ENCODE assay signal across 32 cellular contexts in the genomic region with DNA sequence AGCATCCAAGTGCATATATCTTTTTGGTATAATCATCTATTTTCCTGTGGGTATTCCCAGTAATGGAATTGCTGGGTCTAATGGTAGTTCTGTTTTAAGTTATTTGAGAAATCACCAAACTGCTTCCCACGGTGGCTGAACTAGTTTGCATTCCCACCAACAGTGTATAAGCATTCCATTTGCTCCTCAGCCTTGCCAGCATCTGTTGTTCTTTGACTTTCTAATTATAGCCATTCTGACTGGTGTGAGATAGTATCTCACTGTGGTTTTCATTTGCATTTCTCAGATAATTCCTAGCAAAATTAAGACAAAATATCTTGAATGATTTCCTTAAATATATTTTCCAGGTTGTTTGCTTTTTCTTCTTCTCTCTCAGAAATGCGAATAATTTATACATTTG.
DNase-seq lines count a peak whose midpoint lies in the region; ATAC-seq and TF ChIP-seq lines count a peak whose summit lies in the region.
"Had no signal": no experiment of that assay in that cellular context is flagged by ENCODE, and none has a peak within 500 bp of the region (broad histone marks: within the 10 kb centered on the region; RNA-seq: fewer than 3 reads in every experiment).

No MANE protein-coding gene starts in this region.

- H3K27ac Mint-ChIP-seq in GM23338: no peak overlapping the region
- H3K27ac Mint-ChIP-seq in type B pancreatic cell: no peak overlapping the region
- no peak overlapping the region for H3K27ac Mint-ChIP-seq in stimulated activated memory B cell treated with anti-CD40 and anti-IgM and Interleukin-4, amounts not matched to agents 10 μg/mL and 1 μg/mL and 100 μg/mL, for 72 hours
- H3K27ac Mint-ChIP-seq: activated naive CD8-positive, alpha-beta T cell treated with anti-CD3 and anti-CD28 coated beads for 36 hours; B cell; immature natural killer cell; mesothelial cell of epicardium; natural killer cell treated with Interleukin-12 subunit alpha and Interleukin-12 subunit beta and Interleukin-15 and Interleukin-18, amount 100 ng/mL, for 72 hours; stimulated activated naive CD8-positive, alpha-beta T cell treated with anti-CD3 and anti-CD28 coated beads, Interleukin-15, Interleukin-2, amounts not matched to agents 100 ng/mL and 50 ng/mL, for 24 hours had no signal

- no peak overlapping the region for H3K4me3 Mint-ChIP-seq in GM23338
- no peak overlapping the region for H3K4me3 Mint-ChIP-seq in type B pancreatic cell
- H3K4me3 Mint-ChIP-seq in stimulated activated memory B cell treated with anti-CD40 and anti-IgM and Interleukin-4, amounts not matched to agents 10 μg/mL and 1 μg/mL and 100 μg/mL, for 72 hours: no peak overlapping the region
- H3K4me3 Mint-ChIP-seq: activated naive CD8-positive, alpha-beta T cell treated with anti-CD3 and anti-CD28 coated beads for 36 hours; B cell; immature natural killer cell; mesothelial cell of epicardium; natural killer cell treated with Interleukin-12 subunit alpha and Interleukin-12 subunit beta and Interleukin-15 and Interleukin-18, amount 100 ng/mL, for 72 hours; stimulated activated naive CD8-positive, alpha-beta T cell treated with anti-CD3 and anti-CD28 coated beads, Interleukin-15, Interleukin-2, amounts not matched to agents 100 ng/mL and 50 ng/mL, for 24 hours had no signal

- no peaks in the 10 kb centered on the region for H3K9me2 ChIP-seq in GM23338 (ENCODE audit: insufficient read depth)

- H2AFZ ChIP-seq in GM23338: no peak overlapping the region

- H3K18ac ChIP-seq in mesendoderm (ENCODE audit: low read length): no peak overlapping the region

- H2BK5ac ChIP-seq in mesendoderm (ENCODE audit: low read length): no peak overlapping the region

- no peak overlapping the region for H3K27ac ChIP-seq in GM23338 (ENCODE audit: low read depth)
- no peak overlapping the region for H3K27ac ChIP-seq in mesendoderm (ENCODE audit: low read depth, low read length)
- H3K27ac ChIP-seq: ascending aorta, foreskin keratinocyte, HL-60, left lung, tibial artery had no signal

- H3K36me3 Mint-ChIP-seq in GM23338 (ENCODE audit: low read depth): no peaks in the 10 kb centered on the region
- H3K36me3 Mint-ChIP-seq in type B pancreatic cell: no peaks in the 10 kb centered on the region
- H3K36me3 Mint-ChIP-seq in stimulated activated memory B cell treated with anti-CD40 and anti-IgM and Interleukin-4, amounts not matched to agents 10 μg/mL and 1 μg/mL and 100 μg/mL, for 72 hours: no peaks in the 10 kb centered on the region
- H3K36me3 Mint-ChIP-seq: activated naive CD8-positive, alpha-beta T cell treated with anti-CD3 and anti-CD28 coated beads for 36 hours; immature natural killer cell; mesothelial cell of epicardium; natural killer cell treated with Interleukin-12 subunit alpha and Interleukin-12 subunit beta and Interleukin-15 and Interleukin-18, amount 100 ng/mL, for 72 hours had no signal

- no peak overlapping the region for H2AK5ac ChIP-seq in mesendoderm (ENCODE audit: low read length)

- no peak overlapping the region for H3K4me2 ChIP-seq in GM23338
- no peak overlapping the region for H3K4me2 ChIP-seq in mesendoderm (ENCODE audit: low read length)

- H3K9ac ChIP-seq in mesendoderm (ENCODE audit: low read length): no peak overlapping the region

- no peaks in the 10 kb centered on the region for H3K79me1 ChIP-seq in mesendoderm (ENCODE audit: low read length)

- H4K8ac ChIP-seq in mesendoderm (ENCODE audit: low read depth, low read length): no peak overlapping the region

- H3K4me3 ChIP-seq in GM23338 (no peak overlapping the region), mesendoderm (ENCODE audit: low read length) (no peak overlapping the region)
- H3K4me3 ChIP-seq: ascending aorta, left lung, tibial artery had no signal

- no peak overlapping the region for H2BK120ac ChIP-seq in mesendoderm (ENCODE audit: low read depth, low read length)

- H2BK15ac ChIP-seq in mesendoderm (replicated peaks; ENCODE audit: low read depth): no peak overlapping the region

- DNase-seq in A172 (ENCODE audit: low spot score) (peak; percentile 45), GM23338 (ENCODE audit: low spot score) (peak; percentile 39), astrocyte of the hippocampus (ENCODE audit: low read depth, low spot score) (peak; percentile 82), mesendoderm (peak; percentile 68), type B pancreatic cell (ENCODE audit: extremely low spot score, unreplicated experiment) (no peak)
- no peak for DNase-seq in stimulated activated CD4-positive, alpha-beta T cell treated with anti-CD3 and anti-CD28 coated beads, Interleukin-15, amount 100 ng/mL, for 24 hours
- DNase-seq: 8988T; activated CD4-positive, alpha-beta T cell treated with anti-CD3 and anti-CD28 coated beads, Interleukin-2, amount 50 U/mL, for 48 hours; activated CD4-positive, CD25-positive, alpha-beta regulatory T cell; activated naive CD8-positive, alpha-beta T cell treated with anti-CD3 and anti-CD28 coated beads for 36 hours; DMS79; foreskin keratinocyte; immature natural killer cell; Kasumi-1; left lung; NCI-H1092; NCI-H187 treated with DMSO at 0.1 percent for 48 hours; NCI-H226; NCI-H748 treated with DMSO at 0.1 percent for 48 hours; retina; stimulated activated CD4-positive, alpha-beta T cell treated with anti-CD3 and anti-CD28 coated beads, Interleukin-4, amount 100 ng/mL, for 4 hours; SW 1271; tibial artery had no signal

- H3K27me3 Mint-ChIP-seq in GM23338 (ENCODE audit: insufficient read depth, low read depth, poor library complexity) (no peaks in the 10 kb centered on the region), type B pancreatic cell (no peaks in the 10 kb centered on the region)
- no peaks in the 10 kb centered on the region for H3K27me3 Mint-ChIP-seq in stimulated activated memory B cell treated with anti-CD40 and anti-IgM and Interleukin-4, amounts not matched to agents 10 μg/mL and 1 μg/mL and 100 μg/mL, for 72 hours
- H3K27me3 Mint-ChIP-seq: activated naive CD8-positive, alpha-beta T cell treated with anti-CD3 and anti-CD28 coated beads for 36 hours; B cell; natural killer cell treated with Interleukin-12 subunit alpha and Interleukin-12 subunit beta and Interleukin-15 and Interleukin-18, amount 100 ng/mL, for 72 hours; stimulated activated naive CD8-positive, alpha-beta T cell treated with anti-CD3 and anti-CD28 coated beads, Interleukin-15, Interleukin-2, amounts not matched to agents 100 ng/mL and 50 ng/mL, for 24 hours had no signal

- no peaks in the 10 kb centered on the region for H3K79me2 ChIP-seq in GM23338 (replicated peaks; ENCODE audit: insufficient read depth)
- no peaks in the 10 kb centered on the region for H3K79me2 ChIP-seq in mesendoderm (ENCODE audit: control insufficient read depth, insufficient read depth, low read length)

- H3K9me3 Mint-ChIP-seq in GM23338 (peaks cover 5% of the 10 kb centered on the region; the same call in 1 of the 3 replicates), type B pancreatic cell (no peaks in the 10 kb centered on the region)
- H3K9me3 Mint-ChIP-seq in stimulated activated memory B cell treated with anti-CD40 and anti-IgM and Interleukin-4, amounts not matched to agents 10 μg/mL and 1 μg/mL and 100 μg/mL, for 72 hours: no peaks in the 10 kb centered on the region
- H3K9me3 Mint-ChIP-seq: activated naive CD8-positive, alpha-beta T cell treated with anti-CD3 and anti-CD28 coated beads for 36 hours had no signal

- H3K4ac ChIP-seq in mesendoderm (ENCODE audit: low read depth, low read length): no peak overlapping the region

- no peak overlapping the region for H3K23ac ChIP-seq in mesendoderm (ENCODE audit: low read length)

- no peak overlapping the region for H3K56ac ChIP-seq in mesendoderm (ENCODE audit: low read length)

- WGBS in mesendoderm (ENCODE audit: extremely low coverage, insufficient coverage, low lambda C conversion rate): no CpG with 5 or more reads among the region's 2 CpGs

- no peak overlapping the region for H4K5ac ChIP-seq in mesendoderm (ENCODE audit: low read length)

- peaks cover 7% of the 10 kb centered on the region; the same call in 2 of the 3 replicates for H3K4me1 Mint-ChIP-seq in GM23338
- no peaks in the 10 kb centered on the region for H3K4me1 Mint-ChIP-seq in type B pancreatic cell (ENCODE audit: unreplicated experiment)
- no peaks in the 10 kb centered on the region for H3K4me1 Mint-ChIP-seq in stimulated activated memory B cell treated with anti-CD40 and anti-IgM and Interleukin-4, amounts not matched to agents 10 μg/mL and 1 μg/mL and 100 μg/mL, for 72 hours
- H3K4me1 Mint-ChIP-seq: activated naive CD8-positive, alpha-beta T cell treated with anti-CD3 and anti-CD28 coated beads for 36 hours; B cell; immature natural killer cell; mesothelial cell of epicardium had no signal

- no peaks in the 10 kb centered on the region for H3F3A ChIP-seq in GM23338 (replicated peaks; ENCODE audit: low read depth)

- ATAC-seq in GM23338 (0 out of 3 replicates have a peak, but pooled peaks have one; percentile 23), HG03460 (IDR thresholded peaks at IDR 0.05; ENCODE audit: unreplicated experiment) (no peak)
- ATAC-seq in stimulated activated memory B cell treated with anti-CD40 and anti-IgM and Interleukin-4, amounts not matched to agents 10 μg/mL and 1 μg/mL and 100 μg/mL, for 72 hours: no peak
- ATAC-seq: foreskin keratinocyte; HepG2; left lung; natural killer cell treated with Interleukin-12 subunit alpha and Interleukin-12 subunit beta and Interleukin-15 and Interleukin-18, amount 100 ng/mL, for 72 hours had no signal

- H4K20me1 ChIP-seq in GM23338 (replicated peaks; ENCODE audit: insufficient read depth): no peaks in the 10 kb centered on the region

- H3K27me3 ChIP-seq in GM23338 (ENCODE audit: insufficient read depth) (no peaks in the 10 kb centered on the region), mesendoderm (ENCODE audit: insufficient read depth, low read length, poor library complexity) (no peaks in the 10 kb centered on the region)
- H3K27me3 ChIP-seq: ascending aorta, foreskin keratinocyte, left lung, tibial artery had no signal

- TF ChIP-seq CTCF in GM23338 (conservative IDR thresholded peaks at IDR 0.05; ENCODE audit: low read depth in 2 of 2): no peak
- TF ChIP-seq CTCF in type B pancreatic cell (conservative IDR thresholded peaks at IDR 0.05): no peak

- H3K36me3 ChIP-seq in GM23338 (ENCODE audit: insufficient read depth) (no peaks in the 10 kb centered on the region), mesendoderm (ENCODE audit: control insufficient read depth, insufficient read depth, low read length) (no peaks in the 10 kb centered on the region)
- H3K36me3 ChIP-seq: ascending aorta, left lung, tibial artery had no signal

- H3K4me1 ChIP-seq in GM23338 (ENCODE audit: insufficient read depth): no peaks in the 10 kb centered on the region
- no peaks in the 10 kb centered on the region for H3K4me1 ChIP-seq in mesendoderm (ENCODE audit: control insufficient read depth, low read depth, low read length)
- H3K4me1 ChIP-seq: ascending aorta, foreskin keratinocyte, left lung, tibial artery had no signal

TF ChIP-seq in GM23338, 12 proteins besides CTCF, POLR2A, EP300 and RAD21 (continues in another document):
- TF ChIP-seq JUNB (IDR thresholded peaks at IDR 0.05; ENCODE audit: unreplicated experiment): no peak

Comparison
In these comparisons a context has a peak if more than half of its experiments do, and no peak if none do; other contexts are left out.
1. DNase-seq: peak in A172 (single experiment), GM23338 (single experiment), astrocyte of the hippocampus (single experiment) and mesendoderm (single experiment); none in type B pancreatic cell (single experiment) and stimulated activated CD4-positive, alpha-beta T cell treated with anti-CD3 and anti-CD28 coated beads, Interleukin-15, amount 100 ng/mL, for 24 hours (single experiment).